27 cellular contexts compared by ENCODE assay signal in genomic region chr5:6814816-6815215, GRCh38.
"Had no signal": no experiment of that assay in that cellular context is flagged by ENCODE, and none has a peak within 500 bp of the region (broad histone marks: within the 10 kb centered on the region; RNA-seq: fewer than 3 reads in every experiment).

No MANE protein-coding gene starts in this region.

- H3K4me3 ChIP-seq: dorsolateral prefrontal cortex, gastroesophageal sphincter, heart right ventricle, lower lobe of right lung, ovary, right lobe of liver, smooth muscle cell, suprapubic skin had no signal

- DNase-seq: dorsolateral prefrontal cortex; effector CD4-positive, alpha-beta T cell; foreskin keratinocyte; heart right ventricle; hippocampal formation; left ventricle myocardium superior; lower lobe of right lung; naive thymus-derived CD8-positive, alpha-beta T cell; nephron progenitor cell; nucleus accumbens; ovary; posterior cingulate gyrus; retina; right lobe of liver; stimulated activated CD4-positive, alpha-beta T cell treated with anti-CD3 and anti-CD28 coated beads, Interleukin-12 subunit alpha, Interleukin-12 subunit beta, amount 100 ng/mL, for 4 hours; stimulated activated CD4-positive, alpha-beta T cell treated with anti-CD3 and anti-CD28 coated beads, Interleukin-1b, Interleukin-23, amount 100 ng/mL, for 48 hours; stimulated activated CD4-positive, alpha-beta T cell treated with anti-CD3 and anti-CD28 coated beads, Interleukin-4, amount 100 ng/mL, for 1 hour; stimulated activated CD8-positive, alpha-beta memory T cell treated with anti-CD3 and anti-CD28 coated beads, Interleukin-4, amount 100 ng/mL, for 48 hours; stimulated activated naive CD4-positive, alpha-beta T cell; stimulated activated naive CD8-positive, alpha-beta T cell treated with anti-CD3 and anti-CD28 coated beads, Interleukin-15, amount 100 ng/mL, for 72 hours had no signal

- FAIRE-seq: colon, islet of Langerhans had no signal

- ATAC-seq: esophagus mucosa; foreskin keratinocyte; gastroesophageal sphincter; heart right ventricle; left ventricle myocardium superior; lower lobe of right lung; naive thymus-derived CD8-positive, alpha-beta T cell; right lobe of liver; stimulated activated naive CD8-positive, alpha-beta T cell treated with anti-CD3 and anti-CD28 coated beads, Interleukin-15, amount 100 ng/mL, for 72 hours had no signal

- H3K9me3 ChIP-seq: gastroesophageal sphincter, heart right ventricle, lower lobe of right lung, ovary, right lobe of liver, suprapubic skin had no signal

- H3K27ac ChIP-seq: dorsolateral prefrontal cortex, epithelial cell of prostate, foreskin keratinocyte, gastroesophageal sphincter, heart right ventricle, lower lobe of right lung, ovary, right lobe of liver, suprapubic skin had no signal

- H3K4me1 ChIP-seq: foreskin keratinocyte, gastroesophageal sphincter, suprapubic skin had no signal

- H3K27me3 ChIP-seq: foreskin keratinocyte, ovary, right lobe of liver had no signal

- H3K36me3 ChIP-seq: gastroesophageal sphincter, heart right ventricle, lower lobe of right lung, ovary, right lobe of liver, suprapubic skin had no signal
